ENCODE assay signal across 15 cellular contexts in the genomic region with DNA sequence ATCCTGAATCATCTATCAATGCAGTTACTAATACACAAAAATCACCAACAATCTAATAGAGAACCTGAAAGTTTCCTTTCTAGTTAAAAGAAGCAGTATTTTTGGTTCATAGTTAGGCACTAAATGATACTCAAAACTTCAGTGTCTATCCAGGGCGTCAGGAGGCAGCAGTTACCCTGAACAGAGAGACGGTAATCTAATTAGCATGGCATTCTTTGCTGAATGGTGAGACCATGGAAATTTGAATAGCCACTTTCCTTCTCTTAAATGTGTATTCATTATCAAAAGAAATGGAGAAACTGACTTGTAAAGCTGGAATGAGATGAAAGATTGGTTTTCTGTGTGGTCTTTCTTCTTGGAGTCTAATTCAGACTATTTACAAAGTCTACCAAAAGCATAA.
DNase-seq lines count a peak whose midpoint lies in the region; ATAC-seq and TF ChIP-seq lines count a peak whose summit lies in the region.
"Had no signal": no experiment of that assay in that cellular context is flagged by ENCODE, and none has a peak within 500 bp of the region (broad histone marks: within the 10 kb centered on the region; RNA-seq: fewer than 3 reads in every experiment).

No MANE protein-coding gene starts in this region.

- CTCF ChIA-PET in WTC11 (lab: Charles Lee), result no interaction called here
- CTCF ChIA-PET in CD8-positive, alpha-beta T cell (lab: Charles Lee), result no interaction called here

- peak; percentile 87 for ATAC-seq in WTC11
- no peak for ATAC-seq in CD8-positive, alpha-beta T cell
- ATAC-seq: right cardiac atrium had no signal

- H3K36me3 Mint-ChIP-seq in WTC11, result peaks cover 6% of the 10 kb centered on the region; the same call in 1 of the 2 replicates
- no peaks in the 10 kb centered on the region for H3K36me3 Mint-ChIP-seq in CD8-positive, alpha-beta T cell
- H3K36me3 Mint-ChIP-seq: CD4-positive, CD25-positive, alpha-beta regulatory T cell had no signal

- H3K27ac Mint-ChIP-seq in WTC11, result peak overlapping the region; percentile 34; the same call in 1 of the 2 replicates
- no peak overlapping the region for H3K27ac Mint-ChIP-seq in CD8-positive, alpha-beta T cell
- H3K27ac Mint-ChIP-seq: CD4-positive, CD25-positive, alpha-beta regulatory T cell had no signal

- H3K27me3 ChIP-seq in CD8-positive, alpha-beta T cell (ENCODE audit: insufficient read depth, low read length), result no peaks in the 10 kb centered on the region
- no peaks in the 10 kb centered on the region for H3K27me3 ChIP-seq in ovary
- no peaks in the 10 kb centered on the region for H3K27me3 ChIP-seq in thyroid gland
- H3K27me3 ChIP-seq: suprapubic skin had no signal

- POLR2A ChIA-PET in WTC11 (lab: Charles Lee), result no interaction called here
- POLR2A ChIA-PET in CD8-positive, alpha-beta T cell (lab: Charles Lee), result no interaction called here

- WGBS in ovary, 3 donors, result 88 to 91% (median 88%) methylated on average over 2 of the region's 2 CpGs
- 77 to 78% methylated on average over 2 of the region's 2 CpGs for WGBS in thyroid gland, 2 donors

- DNase-seq in Daoy (ENCODE audit: low read depth), result peak; percentile 30
- DNase-seq in LNCaP clone FGC (ENCODE audit: low read depth), result no peak
- DNase-seq in WTC11 (ENCODE audit: low spot score), result peak; percentile 21
- DNase-seq in iPS-NIHi11 (ENCODE audit: low spot score), result peak; percentile 17
- DNase-seq in CD8-positive, alpha-beta T cell, result no peak
- DNase-seq in ovary, result no peak
- DNase-seq in thyroid gland, result no peak
- DNase-seq: CD4-positive, CD25-positive, alpha-beta regulatory T cell; NCI-H1092; NCI-H2171 treated with DMSO at 0.1 percent for 48 hours; PC-9; right cardiac atrium; stimulated activated CD4-positive, alpha-beta T cell treated with anti-CD3 and anti-CD28 coated beads, Interleukin-2, amount 100 ng/mL, for 24 hours; WERI-Rb-1 had no signal

- intact Hi-C loops in CD8-positive, alpha-beta T cell (cut with DNase I, micrococcal nuclease), result no loop called here
- intact Hi-C loops in ovary (cut with DNase I), result no loop called here
- intact Hi-C loops in thyroid gland (cut with DNase I), result no loop called here

- H3K27ac ChIP-seq in CD8-positive, alpha-beta T cell (ENCODE audit: low read depth, low read length), result no peak overlapping the region
- H3K27ac ChIP-seq in ovary, result no peak overlapping the region
- H3K27ac ChIP-seq in thyroid gland, result no peak overlapping the region
- H3K27ac ChIP-seq: PC-9, suprapubic skin, WERI-Rb-1 had no signal

- peak; percentile 64 for TF ChIP-seq CTCF in LNCaP clone FGC (IDR thresholded peaks at IDR 0.05; ENCODE audit: control insufficient read depth, extremely low read depth, insufficient read depth)
- no peak for TF ChIP-seq CTCF in WTC11 (IDR thresholded peaks at IDR 0.05)
- no peak for TF ChIP-seq CTCF in CD8-positive, alpha-beta T cell (IDR thresholded peaks at IDR 0.05)
- TF ChIP-seq CTCF in ovary (IDR thresholded peaks at IDR 0.05), result no peak
- TF ChIP-seq CTCF in thyroid gland (IDR thresholded peaks at IDR 0.05), result no peak

- no peaks in the 10 kb centered on the region for H3K36me3 ChIP-seq in CD8-positive, alpha-beta T cell (ENCODE audit: insufficient read depth, low read length)
- H3K36me3 ChIP-seq in ovary, result no peaks in the 10 kb centered on the region
- H3K36me3 ChIP-seq in thyroid gland, result no peaks in the 10 kb centered on the region
- H3K36me3 ChIP-seq: suprapubic skin, WERI-Rb-1 had no signal

- H3K9me3 Mint-ChIP-seq in WTC11, result peaks cover 18% of the 10 kb centered on the region
- H3K9me3 Mint-ChIP-seq in CD8-positive, alpha-beta T cell, result peaks cover 9% of the 10 kb centered on the region

- H3K4me3 ChIP-seq in LNCaP clone FGC (ENCODE audit: low read depth, low read length) (no peak overlapping the region), ovary (no peak overlapping the region), thyroid gland (replicated peaks in 1 of 3) (no peak overlapping the region)
- H3K4me3 ChIP-seq in CD8-positive, alpha-beta T cell (ENCODE audit: low read depth, low read length), result no peak overlapping the region
- H3K4me3 ChIP-seq: PC-9, suprapubic skin had no signal

- TF ChIP-seq POLR2A in ovary (IDR thresholded peaks at IDR 0.05), result no peak
- TF ChIP-seq POLR2A in thyroid gland (IDR thresholded peaks at IDR 0.05), result no peak

- no peaks in the 10 kb centered on the region for H3K9me3 ChIP-seq in CD8-positive, alpha-beta T cell (ENCODE audit: low read length)
- H3K9me3 ChIP-seq in ovary (no peaks in the 10 kb centered on the region), thyroid gland (no peaks in the 10 kb centered on the region)
- H3K9me3 ChIP-seq: suprapubic skin had no signal

- no peak overlapping the region for H3K4me3 Mint-ChIP-seq in WTC11
- H3K4me3 Mint-ChIP-seq in CD8-positive, alpha-beta T cell, result no peak overlapping the region
- H3K4me3 Mint-ChIP-seq: CD4-positive, CD25-positive, alpha-beta regulatory T cell had no signal

- no peak for TF ChIP-seq EP300 in ovary (IDR thresholded peaks at IDR 0.05)

- no peaks in the 10 kb centered on the region for H3K27me3 Mint-ChIP-seq in WTC11 (ENCODE audit: low read depth)
- no peaks in the 10 kb centered on the region for H3K27me3 Mint-ChIP-seq in CD8-positive, alpha-beta T cell (ENCODE audit: low read depth)
- H3K27me3 Mint-ChIP-seq: CD4-positive, CD25-positive, alpha-beta regulatory T cell had no signal

- no peaks in the 10 kb centered on the region for H3K4me1 ChIP-seq in CD8-positive, alpha-beta T cell (ENCODE audit: insufficient read depth, low read length)
- H3K4me1 ChIP-seq in ovary (ENCODE audit: insufficient read depth) (no peaks in the 10 kb centered on the region), thyroid gland (no peaks in the 10 kb centered on the region)
- H3K4me1 ChIP-seq: suprapubic skin had no signal

- peaks cover 27% of the 10 kb centered on the region for H3K4me1 Mint-ChIP-seq in WTC11
- H3K4me1 Mint-ChIP-seq in CD8-positive, alpha-beta T cell (ENCODE audit: low read depth), result no peaks in the 10 kb centered on the region
- H3K4me1 Mint-ChIP-seq: CD4-positive, CD25-positive, alpha-beta regulatory T cell had no signal

TF ChIP-seq in WTC11, 78 proteins besides CTCF, POLR2A, EP300 and RAD21 (continues in another document):
- TF ChIP-seq NFE2L1 (CRISPR knock-in tag; IDR thresholded peaks at IDR 0.05), result no peak
- no peak for TF ChIP-seq ESRRA (CRISPR knock-in tag; IDR thresholded peaks at IDR 0.05; ENCODE audit: borderline replicate concordance)
- TF ChIP-seq E2F4 (CRISPR knock-in tag; IDR thresholded peaks at IDR 0.05; ENCODE audit: borderline replicate concordance, low read depth), result no peak
- TF ChIP-seq, protein P1, sequence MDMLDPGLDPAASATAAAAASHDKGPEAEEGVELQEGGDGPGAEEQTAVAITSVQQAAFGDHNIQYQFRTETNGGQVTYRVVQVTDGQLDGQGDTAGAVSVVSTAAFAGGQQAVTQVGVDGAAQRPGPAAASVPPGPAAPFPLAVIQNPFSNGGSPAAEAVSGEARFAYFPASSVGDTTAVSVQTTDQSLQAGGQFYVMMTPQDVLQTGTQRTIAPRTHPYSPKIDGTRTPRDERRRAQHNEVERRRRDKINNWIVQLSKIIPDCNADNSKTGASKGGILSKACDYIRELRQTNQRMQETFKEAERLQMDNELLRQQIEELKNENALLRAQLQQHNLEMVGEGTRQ (CRISPR knock-in tag; IDR thresholded peaks at IDR 0.05), result no peak
- TF ChIP-seq ELF4 (CRISPR knock-in tag; IDR thresholded peaks at IDR 0.05; ENCODE audit: low read depth), result no peak
- TF ChIP-seq, protein P2, sequence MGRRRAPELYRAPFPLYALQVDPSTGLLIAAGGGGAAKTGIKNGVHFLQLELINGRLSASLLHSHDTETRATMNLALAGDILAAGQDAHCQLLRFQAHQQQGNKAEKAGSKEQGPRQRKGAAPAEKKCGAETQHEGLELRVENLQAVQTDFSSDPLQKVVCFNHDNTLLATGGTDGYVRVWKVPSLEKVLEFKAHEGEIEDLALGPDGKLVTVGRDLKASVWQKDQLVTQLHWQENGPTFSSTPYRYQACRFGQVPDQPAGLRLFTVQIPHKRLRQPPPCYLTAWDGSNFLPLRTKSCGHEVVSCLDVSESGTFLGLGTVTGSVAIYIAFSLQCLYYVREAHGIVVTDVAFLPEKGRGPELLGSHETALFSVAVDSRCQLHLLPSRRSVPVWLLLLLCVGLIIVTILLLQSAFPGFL (CRISPR knock-in tag; IDR thresholded peaks at IDR 0.05; ENCODE audit: borderline replicate concordance), result no peak
- no peak for TF ChIP-seq NFYB (CRISPR knock-in tag; conservative IDR thresholded peaks at IDR 0.05; ENCODE audit: low read depth)
- TF ChIP-seq, protein P3, sequence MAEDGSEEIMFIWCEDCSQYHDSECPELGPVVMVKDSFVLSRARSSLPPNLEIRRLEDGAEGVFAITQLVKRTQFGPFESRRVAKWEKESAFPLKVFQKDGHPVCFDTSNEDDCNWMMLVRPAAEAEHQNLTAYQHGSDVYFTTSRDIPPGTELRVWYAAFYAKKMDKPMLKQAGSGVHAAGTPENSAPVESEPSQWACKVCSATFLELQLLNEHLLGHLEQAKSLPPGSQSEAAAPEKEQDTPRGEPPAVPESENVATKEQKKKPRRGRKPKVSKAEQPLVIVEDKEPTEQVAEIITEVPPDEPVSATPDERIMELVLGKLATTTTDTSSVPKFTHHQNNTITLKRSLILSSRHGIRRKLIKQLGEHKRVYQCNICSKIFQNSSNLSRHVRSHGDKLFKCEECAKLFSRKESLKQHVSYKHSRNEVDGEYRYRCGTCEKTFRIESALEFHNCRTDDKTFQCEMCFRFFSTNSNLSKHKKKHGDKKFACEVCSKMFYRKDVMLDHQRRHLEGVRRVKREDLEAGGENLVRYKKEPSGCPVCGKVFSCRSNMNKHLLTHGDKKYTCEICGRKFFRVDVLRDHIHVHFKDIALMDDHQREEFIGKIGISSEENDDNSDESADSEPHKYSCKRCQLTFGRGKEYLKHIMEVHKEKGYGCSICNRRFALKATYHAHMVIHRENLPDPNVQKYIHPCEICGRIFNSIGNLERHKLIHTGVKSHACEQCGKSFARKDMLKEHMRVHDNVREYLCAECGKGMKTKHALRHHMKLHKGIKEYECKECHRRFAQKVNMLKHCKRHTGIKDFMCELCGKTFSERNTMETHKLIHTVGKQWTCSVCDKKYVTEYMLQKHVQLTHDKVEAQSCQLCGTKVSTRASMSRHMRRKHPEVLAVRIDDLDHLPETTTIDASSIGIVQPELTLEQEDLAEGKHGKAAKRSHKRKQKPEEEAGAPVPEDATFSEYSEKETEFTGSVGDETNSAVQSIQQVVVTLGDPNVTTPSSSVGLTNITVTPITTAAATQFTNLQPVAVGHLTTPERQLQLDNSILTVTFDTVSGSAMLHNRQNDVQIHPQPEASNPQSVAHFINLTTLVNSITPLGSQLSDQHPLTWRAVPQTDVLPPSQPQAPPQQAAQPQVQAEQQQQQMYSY (CRISPR knock-in tag; IDR thresholded peaks at IDR 0.05), result no peak

Comparison
In these comparisons a context has a peak if more than half of its experiments do, and no peak if none do; other contexts are left out.
1. DNase-seq: peak in Daoy (single experiment), WTC11 (single experiment) and iPS-NIHi11 (single experiment); none in LNCaP clone FGC (single experiment), CD8-positive, alpha-beta T cell (0 of 7), ovary (0 of 5) and thyroid gland (0 of 2).